8 cellular contexts compared by ENCODE assay signal in genomic region chr2:105337122-105338019, GRCh38. TPM values are rescaled to one million over a fixed set of nuclear protein-coding genes. Genes with fewer than 3 reads are reported as not detected.
DNase-seq lines count a peak whose midpoint lies in the region; ATAC-seq and TF ChIP-seq lines count a peak whose summit lies in the region.

Gene C2orf49, plus strand, starts transcription at chr2:105337540. Its CDS starts 48 bp downstream, at chr2:105337588.

- peak within 1 kb of the TSS; percentile 100 for H3K27ac Mint-ChIP-seq in activated naive CD4-positive, alpha-beta T cell treated with anti-CD3 and anti-CD28 coated beads, Interleukin-2, amount 10 ng/mL, durations not matched to agents 7 days and 5 days

- H3K36me3 ChIP-seq in GM06990 (ENCODE audit: control insufficient read depth, insufficient read depth, low read length) (no peaks in the 10 kb centered on the region; the same call in none of the 2 replicates), SK-N-MC (ENCODE audit: insufficient read depth, low read length) (peaks cover 43% of the 10 kb centered on the region), suprapubic skin (peaks cover 22% of the 10 kb centered on the region)

- H3K4me1 Mint-ChIP-seq in activated naive CD4-positive, alpha-beta T cell treated with anti-CD3 and anti-CD28 coated beads, Interleukin-2, amount 10 ng/mL, durations not matched to agents 7 days and 5 days, result peaks cover 51% of the 10 kb centered on the region

- TF ChIP-seq POLR2A in suprapubic skin (IDR thresholded peaks at IDR 0.05), result peak in 1 of 2 donors; percentile 56

- H3K9me3 ChIP-seq in SK-N-MC (ENCODE audit: low read depth, low read length) (no peaks in the 10 kb centered on the region), suprapubic skin (no peaks in the 10 kb centered on the region)

- TF ChIP-seq EP300 in suprapubic skin (IDR thresholded peaks at IDR 0.05), result no peak

- CTCF ChIA-PET in activated naive CD4-positive, alpha-beta T cell treated with anti-CD3 and anti-CD28 coated beads, Interleukin-2, amount 10 ng/mL, durations not matched to agents 7 days and 5 days (lab: Charles Lee), result interaction anchor here (1.5 kb wide), 1 partner anchor 32 kb away, joined by 6 read pairs; no protein-coding TSS in a partner anchor

- H3K4me1 ChIP-seq in suprapubic skin, result peaks cover 25% of the 10 kb centered on the region

- peak within 1 kb of the TSS; percentile 91 for H3K9ac ChIP-seq in SK-N-MC (ENCODE audit: insufficient read length)

- H3K27me3 ChIP-seq in GM06990 (replicated peaks; ENCODE audit: control insufficient read depth, insufficient read depth, low read length), result no peaks in the 10 kb centered on the region
- H3K27me3 ChIP-seq in suprapubic skin, result no peaks in the 10 kb centered on the region

- peak within 1 kb of the TSS; percentile 95 for H3K4me3 ChIP-seq in GM06990 (replicated peaks; ENCODE audit: low read depth, low read length)
- H3K4me3 ChIP-seq in SK-N-MC, result peak within 1 kb of the TSS; percentile 82
- H3K4me3 ChIP-seq in suprapubic skin, result peak within 1 kb of the TSS; percentile 93

- H3K27ac ChIP-seq in SK-N-MC, result peak within 1 kb of the TSS; percentile 98
- H3K27ac ChIP-seq in suprapubic skin, result peak within 1 kb of the TSS; percentile 93

- DNase-seq in GM06990 (ENCODE audit: extremely low read depth, insufficient read length) (peak; percentile 89), NCI-H1048 (lab: John Stamatoyannopoulos, UW) (peak; percentile 58), SK-N-MC (ENCODE audit: low read depth, low spot score) (peak; percentile 26), glomerular endothelial cell (ENCODE audit: extremely low read depth, low read depth, low spot score) (peak; percentile 47), occipital lobe (lab: John Stamatoyannopoulos, UW) (peak; percentile 88), suprapubic skin (ENCODE audit: low spot score in 2 of 2) (peak; percentile 93 to 94)
- DNase-seq in activated naive CD4-positive, alpha-beta T cell treated with anti-CD3 and anti-CD28 coated beads, Interleukin-2, amount 10 ng/mL, durations not matched to agents 7 days and 5 days, result peak; percentile 93

- TF ChIP-seq CTCF in GM06990 (IDR thresholded peaks at IDR 0.05; ENCODE audit: insufficient read depth, low read length, poor library complexity, severe bottlenecking) (no peak), suprapubic skin (IDR thresholded peaks at IDR 0.05) (no peak)

- H3K27me3 Mint-ChIP-seq in activated naive CD4-positive, alpha-beta T cell treated with anti-CD3 and anti-CD28 coated beads, Interleukin-2, amount 10 ng/mL, durations not matched to agents 7 days and 5 days, result peaks cover 3% of the 10 kb centered on the region

- under 1% methylated on average over 38 of the region's 58 CpGs for WGBS in suprapubic skin

- peak within 1 kb of the TSS; percentile 97 for H3K4me3 Mint-ChIP-seq in activated naive CD4-positive, alpha-beta T cell treated with anti-CD3 and anti-CD28 coated beads, Interleukin-2, amount 10 ng/mL, durations not matched to agents 7 days and 5 days

- H3K36me3 Mint-ChIP-seq in activated naive CD4-positive, alpha-beta T cell treated with anti-CD3 and anti-CD28 coated beads, Interleukin-2, amount 10 ng/mL, durations not matched to agents 7 days and 5 days, result peaks cover 24% of the 10 kb centered on the region

- ATAC-seq in HG02571 (IDR thresholded peaks at IDR 0.05; ENCODE audit: unreplicated experiment), result peak; percentile 93

- H3K9me3 Mint-ChIP-seq in activated naive CD4-positive, alpha-beta T cell treated with anti-CD3 and anti-CD28 coated beads, Interleukin-2, amount 10 ng/mL, durations not matched to agents 7 days and 5 days, result no peaks in the 10 kb centered on the region

RNA-seq across cellular contexts. Expression of gene C2orf49, which starts in this region (rescaled TPM):
- total RNA-seq in glomerular endothelial cell (13.0 and 16.5 TPM in 2 replicates), occipital lobe (33.5 TPM), suprapubic skin (10 to 100 TPM; 17.5 to 33.6 (median 27.8) TPM)

Comparison
In these comparisons a context has a peak if more than half of its experiments do, and no peak if none do; other contexts are left out.
1. Peak in every context shown above with its lines: DNase-seq, ATAC-seq, H3K4me3 ChIP-seq and H3K27ac ChIP-seq.
2. DNase-seq: peak in every context shown above with its lines; median percentile 94 in suprapubic skin; 93 in activated naive CD4-positive, alpha-beta T cell treated with anti-CD3 and anti-CD28 coated beads, Interleukin-2, amount 10 ng/mL, durations not matched to agents 7 days and 5 days; 89 in GM06990; 88 in occipital lobe; 58 in NCI-H1048; 47 in glomerular endothelial cell; 26 in SK-N-MC.